ENCODE assay signal across 24 cellular contexts in genomic region chr2:71892132-71892730, GRCh38.
"Had no signal": no experiment of that assay in that cellular context is flagged by ENCODE, and none has a peak within 500 bp of the region (broad histone marks: within the 10 kb centered on the region; RNA-seq: fewer than 3 reads in every experiment).

No MANE protein-coding gene starts in this region.

- H3K4me3 Mint-ChIP-seq: activated CD4-positive, alpha-beta T cell treated with anti-CD3 and anti-CD28 coated beads, Interleukin-2, amount 10 ng/mL, durations not matched to agents 24 days and 14 days; activated CD8-positive, alpha-beta T cell treated with anti-CD3 and anti-CD28 coated beads, Interleukin-2, amount 10 ng/mL, durations not matched to agents 7 days and 5 days; activated T-helper 1 cell treated with anti-CD3 and anti-CD28 coated beads, Interleukin-12 subunit alpha, Interleukin-12 subunit beta, Interleukin-2, Interleukin-4 antibody, amounts not matched to agents 30 ng/mL and 10 ng/mL and 1 ng/mL, durations not matched to agents 14 hours and 24 hours and 36 hours; naive thymus-derived CD4-positive, alpha-beta T cell; neural progenitor cell; stimulated activated naive CD8-positive, alpha-beta T cell treated with anti-CD3 and anti-CD28 coated beads, Interleukin-15, amount 100 ng/mL, for 72 hours had no signal

- H3K4me3 ChIP-seq: adrenal gland, breast epithelium, neural progenitor cell, ovary, right lobe of liver, thoracic aorta, upper lobe of left lung had no signal

- H3K9me3 Mint-ChIP-seq: activated CD4-positive, alpha-beta T cell treated with anti-CD3 and anti-CD28 coated beads, Interleukin-2, amount 10 ng/mL, durations not matched to agents 24 days and 14 days; activated naive CD4-positive, alpha-beta T cell treated with anti-CD3 and anti-CD28 coated beads, Interleukin-2, amount 50 U/mL, for 72 hours; activated T-helper 1 cell treated with anti-CD3 and anti-CD28 coated beads, Interleukin-12 subunit alpha, Interleukin-12 subunit beta, Interleukin-2, Interleukin-4 antibody, amounts not matched to agents 30 ng/mL and 10 ng/mL and 1 ng/mL, durations not matched to agents 14 hours and 24 hours and 36 hours; neural progenitor cell; stimulated activated naive CD8-positive, alpha-beta T cell treated with anti-CD3 and anti-CD28 coated beads, Interleukin-15, amount 100 ng/mL, for 72 hours had no signal

- H3K27ac Mint-ChIP-seq: activated CD4-positive, alpha-beta T cell treated with anti-CD3 and anti-CD28 coated beads, Interleukin-2, amount 10 ng/mL, durations not matched to agents 24 days and 14 days; activated CD8-positive, alpha-beta T cell treated with anti-CD3 and anti-CD28 coated beads, Interleukin-2, amount 10 ng/mL, durations not matched to agents 7 days and 5 days; activated naive CD4-positive, alpha-beta T cell treated with anti-CD3 and anti-CD28 coated beads, Interleukin-2, amount 50 U/mL, for 72 hours; activated T-helper 1 cell treated with anti-CD3 and anti-CD28 coated beads, Interleukin-12 subunit alpha, Interleukin-12 subunit beta, Interleukin-2, Interleukin-4 antibody, amounts not matched to agents 30 ng/mL and 10 ng/mL and 1 ng/mL, durations not matched to agents 14 hours and 24 hours and 36 hours; naive thymus-derived CD4-positive, alpha-beta T cell; neural progenitor cell; stimulated activated naive CD8-positive, alpha-beta T cell treated with anti-CD3 and anti-CD28 coated beads, Interleukin-15, amount 100 ng/mL, for 72 hours had no signal

- H3K9ac ChIP-seq: neural progenitor cell had no signal

- H3K36me3 ChIP-seq: adrenal gland, breast epithelium, neural progenitor cell, ovary, right lobe of liver, thoracic aorta, upper lobe of left lung had no signal

- H3K27ac ChIP-seq: adrenal gland, breast epithelium, neural progenitor cell, ovary, right lobe of liver, thoracic aorta, upper lobe of left lung had no signal

- ATAC-seq: activated CD8-positive, alpha-beta T cell treated with anti-CD3 and anti-CD28 coated beads, Interleukin-2, amount 10 ng/mL, durations not matched to agents 7 days and 5 days; activated naive CD4-positive, alpha-beta T cell treated with anti-CD3 and anti-CD28 coated beads, Interleukin-2, amount 50 U/mL, for 72 hours; left lobe of liver; naive thymus-derived CD4-positive, alpha-beta T cell; right lobe of liver; stimulated activated naive CD8-positive, alpha-beta T cell treated with anti-CD3 and anti-CD28 coated beads, Interleukin-15, amount 100 ng/mL, for 72 hours had no signal

- DNase-seq: activated CD4-positive, alpha-beta T cell treated with anti-CD3 and anti-CD28 coated beads, Interleukin-2, amount 10 ng/mL, durations not matched to agents 24 days and 14 days; activated CD4-positive, CD25-positive, alpha-beta regulatory T cell; activated CD8-positive, alpha-beta T cell treated with anti-CD3 and anti-CD28 coated beads, Interleukin-2, amount 10 ng/mL, durations not matched to agents 7 days and 5 days; activated gamma-delta T cell treated with Interleukin-2 at 50 U/mL for 16 hours; cerebellar nuclear complex; effector memory CD4-positive, alpha-beta T cell; foreskin fibroblast; hippocampal formation; kidney; mammary epithelial cell; naive thymus-derived CD4-positive, alpha-beta T cell; right lobe of liver; small intestine; stimulated activated CD4-positive, alpha-beta T cell treated with anti-CD3 and anti-CD28 coated beads, Interleukin-4, amount 100 ng/mL, for 1 hour; stimulated activated naive CD8-positive, alpha-beta T cell treated with anti-CD3 and anti-CD28 coated beads, Interleukin-15, amount 100 ng/mL, for 72 hours; upper lobe of left lung had no signal

- H3K27me3 ChIP-seq: adrenal gland, breast epithelium, neural progenitor cell, ovary, right lobe of liver, upper lobe of left lung had no signal

- H3K4me1 Mint-ChIP-seq: activated CD4-positive, alpha-beta T cell treated with anti-CD3 and anti-CD28 coated beads, Interleukin-2, amount 10 ng/mL, durations not matched to agents 24 days and 14 days; naive thymus-derived CD4-positive, alpha-beta T cell; neural progenitor cell; stimulated activated naive CD8-positive, alpha-beta T cell treated with anti-CD3 and anti-CD28 coated beads, Interleukin-15, amount 100 ng/mL, for 72 hours had no signal

- H3K36me3 Mint-ChIP-seq: activated naive CD4-positive, alpha-beta T cell treated with anti-CD3 and anti-CD28 coated beads, Interleukin-2, amount 50 U/mL, for 72 hours; naive thymus-derived CD4-positive, alpha-beta T cell; neural progenitor cell had no signal

- H3K9me3 ChIP-seq: adrenal gland, breast epithelium, ovary, right lobe of liver, thoracic aorta, upper lobe of left lung had no signal

- H3K4me1 ChIP-seq: adrenal gland, breast epithelium, neural progenitor cell, right lobe of liver, upper lobe of left lung had no signal

- H3K27me3 Mint-ChIP-seq: activated CD4-positive, alpha-beta T cell treated with anti-CD3 and anti-CD28 coated beads, Interleukin-2, amount 10 ng/mL, durations not matched to agents 24 days and 14 days had no signal
